In genomic region chr20:41149679-41150131, GRCh38 we compare ENCODE assay signal across 1 cellular context.
TF ChIP-seq lines count a peak whose summit lies in the region.

No MANE protein-coding gene starts in this region.

TF ChIP-seq in HepG2, 621 proteins besides CTCF, POLR2A, EP300 and RAD21 (continued from another document and continues in another):
- TF ChIP-seq MTERF4 (CRISPR knock-in tag; IDR thresholded peaks at IDR 0.05) (no peak), RCOR2 (CRISPR knock-in tag; IDR thresholded peaks at IDR 0.05) (no peak), SAP130 (CRISPR knock-in tag; IDR thresholded peaks at IDR 0.05; ENCODE audit: low read depth) (peak; percentile 45; the same call in 1 of the 2 replicates), SCMH1 (CRISPR knock-in tag; IDR thresholded peaks at IDR 0.05; ENCODE audit: borderline replicate concordance) (no peak), RELA (CRISPR knock-in tag; IDR thresholded peaks at IDR 0.05) (no peak), GFI1 (CRISPR knock-in tag; IDR thresholded peaks at IDR 0.05; ENCODE audit: borderline replicate concordance) (no peak), HES4 (CRISPR knock-in tag; IDR thresholded peaks at IDR 0.05; ENCODE audit: borderline replicate concordance) (no peak), TEAD2 (CRISPR knock-in tag; IDR thresholded peaks at IDR 0.05) (no peak), NFE2L2 (IDR thresholded peaks at IDR 0.05; ENCODE audit: low read length) (no peak), HNF4A (CRISPR knock-in tag; IDR thresholded peaks at IDR 0.05) (peak; percentile 80), ZNF274 (CRISPR knock-in tag; IDR thresholded peaks at IDR 0.05) (no peak), ZNF768 (CRISPR knock-in tag; IDR thresholded peaks at IDR 0.05) (no peak), ZNF256 (CRISPR knock-in tag; conservative IDR thresholded peaks at IDR 0.05) (no peak), PHF21A (CRISPR knock-in tag; IDR thresholded peaks at IDR 0.05) (no peak), ZFP37 (CRISPR knock-in tag; IDR thresholded peaks at IDR 0.05; ENCODE audit: borderline replicate concordance) (0 out of 2 replicates have a peak, but pooled peaks have one; percentile 58), SOX6 (IDR thresholded peaks at IDR 0.05) (no peak), SOX6 (CRISPR knock-in tag; IDR thresholded peaks at IDR 0.05) (no peak), ZNF788 (CRISPR knock-in tag; IDR thresholded peaks at IDR 0.05; ENCODE audit: borderline replicate concordance) (no peak), ZNF121 (CRISPR knock-in tag; IDR thresholded peaks at IDR 0.05) (no peak), TRIM22 (IDR thresholded peaks at IDR 0.05) (no peak), ZNF3 (CRISPR knock-in tag; IDR thresholded peaks at IDR 0.05) (no peak), EZH2 (conservative IDR thresholded peaks at IDR 0.05; ENCODE audit: low read depth, low read length) (no peak), SP4 (CRISPR knock-in tag; IDR thresholded peaks at IDR 0.05) (peak; percentile 36; the same call in 1 of the 2 replicates), ATM (IDR thresholded peaks at IDR 0.05; ENCODE audit: borderline replicate concordance) (no peak), TBX2 (CRISPR knock-in tag; IDR thresholded peaks at IDR 0.05; ENCODE audit: borderline replicate concordance) (0 out of 2 replicates have a peak, but pooled peaks have one; percentile 47), ZNF230 (CRISPR knock-in tag; IDR thresholded peaks at IDR 0.05) (0 out of 2 replicates have a peak, but pooled peaks have one; percentile 62), ELF3 (CRISPR knock-in tag; IDR thresholded peaks at IDR 0.05) (peak; percentile 77), RXRA (CRISPR knock-in tag; IDR thresholded peaks at IDR 0.05) (peak; percentile 62; the same call in 1 of the 2 replicates), TEAD3 (CRISPR knock-in tag; optimal IDR thresholded peaks at IDR 0.05; ENCODE audit: borderline replicate concordance) (peak; percentile 30), HNF4G (IDR thresholded peaks at IDR 0.05; ENCODE audit: borderline replicate concordance, low read depth, low read length) (peak; percentile 40; the same call in 1 of the 2 replicates), HNF4G (CRISPR knock-in tag; IDR thresholded peaks at IDR 0.05; ENCODE audit: borderline replicate concordance, low read depth) (no peak), FOXK1 (CRISPR knock-in tag; IDR thresholded peaks at IDR 0.05; ENCODE audit: borderline replicate concordance, low read depth) (0 out of 2 replicates have a peak, but pooled peaks have one; percentile 13), FOSL2 (CRISPR knock-in tag; IDR thresholded peaks at IDR 0.05) (peak; percentile 84), PRDM15 (CRISPR knock-in tag; IDR thresholded peaks at IDR 0.05) (no peak)
- TF ChIP-seq, protein P1, sequence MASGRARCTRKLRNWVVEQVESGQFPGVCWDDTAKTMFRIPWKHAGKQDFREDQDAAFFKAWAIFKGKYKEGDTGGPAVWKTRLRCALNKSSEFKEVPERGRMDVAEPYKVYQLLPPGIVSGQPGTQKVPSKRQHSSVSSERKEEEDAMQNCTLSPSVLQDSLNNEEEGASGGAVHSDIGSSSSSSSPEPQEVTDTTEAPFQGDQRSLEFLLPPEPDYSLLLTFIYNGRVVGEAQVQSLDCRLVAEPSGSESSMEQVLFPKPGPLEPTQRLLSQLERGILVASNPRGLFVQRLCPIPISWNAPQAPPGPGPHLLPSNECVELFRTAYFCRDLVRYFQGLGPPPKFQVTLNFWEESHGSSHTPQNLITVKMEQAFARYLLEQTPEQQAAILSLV (CRISPR knock-in tag; IDR thresholded peaks at IDR 0.05; ENCODE audit: borderline replicate concordance) = no peak
- TF ChIP-seq, protein P2, sequence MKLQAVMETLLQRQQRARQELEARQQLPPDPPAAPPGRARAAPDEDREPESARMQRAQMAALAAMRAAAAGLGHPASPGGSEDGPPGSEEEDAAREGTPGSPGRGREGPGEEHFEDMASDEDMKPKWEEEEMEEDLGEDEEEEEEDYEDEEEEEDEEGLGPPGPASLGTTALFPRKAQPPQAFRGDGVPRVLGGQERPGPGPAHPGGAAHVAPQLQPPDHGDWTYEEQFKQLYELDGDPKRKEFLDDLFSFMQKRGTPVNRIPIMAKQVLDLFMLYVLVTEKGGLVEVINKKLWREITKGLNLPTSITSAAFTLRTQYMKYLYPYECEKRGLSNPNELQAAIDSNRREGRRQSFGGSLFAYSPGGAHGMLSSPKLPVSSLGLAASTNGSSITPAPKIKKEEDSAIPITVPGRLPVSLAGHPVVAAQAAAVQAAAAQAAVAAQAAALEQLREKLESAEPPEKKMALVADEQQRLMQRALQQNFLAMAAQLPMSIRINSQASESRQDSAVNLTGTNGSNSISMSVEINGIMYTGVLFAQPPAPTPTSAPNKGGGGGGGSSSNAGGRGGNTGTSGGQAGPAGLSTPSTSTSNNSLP (IDR thresholded peaks at IDR 0.05; ENCODE audit: low read depth, low read length) = no peak
- TF ChIP-seq, protein P3, sequence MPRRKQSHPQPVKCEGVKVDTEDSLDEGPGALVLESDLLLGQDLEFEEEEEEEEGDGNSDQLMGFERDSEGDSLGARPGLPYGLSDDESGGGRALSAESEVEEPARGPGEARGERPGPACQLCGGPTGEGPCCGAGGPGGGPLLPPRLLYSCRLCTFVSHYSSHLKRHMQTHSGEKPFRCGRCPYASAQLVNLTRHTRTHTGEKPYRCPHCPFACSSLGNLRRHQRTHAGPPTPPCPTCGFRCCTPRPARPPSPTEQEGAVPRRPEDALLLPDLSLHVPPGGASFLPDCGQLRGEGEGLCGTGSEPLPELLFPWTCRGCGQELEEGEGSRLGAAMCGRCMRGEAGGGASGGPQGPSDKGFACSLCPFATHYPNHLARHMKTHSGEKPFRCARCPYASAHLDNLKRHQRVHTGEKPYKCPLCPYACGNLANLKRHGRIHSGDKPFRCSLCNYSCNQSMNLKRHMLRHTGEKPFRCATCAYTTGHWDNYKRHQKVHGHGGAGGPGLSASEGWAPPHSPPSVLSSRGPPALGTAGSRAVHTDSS (CRISPR knock-in tag; conservative IDR thresholded peaks at IDR 0.05) = 0 out of 2 replicates have a peak, but pooled peaks have one; percentile 47
- TF ChIP-seq, protein P4, sequence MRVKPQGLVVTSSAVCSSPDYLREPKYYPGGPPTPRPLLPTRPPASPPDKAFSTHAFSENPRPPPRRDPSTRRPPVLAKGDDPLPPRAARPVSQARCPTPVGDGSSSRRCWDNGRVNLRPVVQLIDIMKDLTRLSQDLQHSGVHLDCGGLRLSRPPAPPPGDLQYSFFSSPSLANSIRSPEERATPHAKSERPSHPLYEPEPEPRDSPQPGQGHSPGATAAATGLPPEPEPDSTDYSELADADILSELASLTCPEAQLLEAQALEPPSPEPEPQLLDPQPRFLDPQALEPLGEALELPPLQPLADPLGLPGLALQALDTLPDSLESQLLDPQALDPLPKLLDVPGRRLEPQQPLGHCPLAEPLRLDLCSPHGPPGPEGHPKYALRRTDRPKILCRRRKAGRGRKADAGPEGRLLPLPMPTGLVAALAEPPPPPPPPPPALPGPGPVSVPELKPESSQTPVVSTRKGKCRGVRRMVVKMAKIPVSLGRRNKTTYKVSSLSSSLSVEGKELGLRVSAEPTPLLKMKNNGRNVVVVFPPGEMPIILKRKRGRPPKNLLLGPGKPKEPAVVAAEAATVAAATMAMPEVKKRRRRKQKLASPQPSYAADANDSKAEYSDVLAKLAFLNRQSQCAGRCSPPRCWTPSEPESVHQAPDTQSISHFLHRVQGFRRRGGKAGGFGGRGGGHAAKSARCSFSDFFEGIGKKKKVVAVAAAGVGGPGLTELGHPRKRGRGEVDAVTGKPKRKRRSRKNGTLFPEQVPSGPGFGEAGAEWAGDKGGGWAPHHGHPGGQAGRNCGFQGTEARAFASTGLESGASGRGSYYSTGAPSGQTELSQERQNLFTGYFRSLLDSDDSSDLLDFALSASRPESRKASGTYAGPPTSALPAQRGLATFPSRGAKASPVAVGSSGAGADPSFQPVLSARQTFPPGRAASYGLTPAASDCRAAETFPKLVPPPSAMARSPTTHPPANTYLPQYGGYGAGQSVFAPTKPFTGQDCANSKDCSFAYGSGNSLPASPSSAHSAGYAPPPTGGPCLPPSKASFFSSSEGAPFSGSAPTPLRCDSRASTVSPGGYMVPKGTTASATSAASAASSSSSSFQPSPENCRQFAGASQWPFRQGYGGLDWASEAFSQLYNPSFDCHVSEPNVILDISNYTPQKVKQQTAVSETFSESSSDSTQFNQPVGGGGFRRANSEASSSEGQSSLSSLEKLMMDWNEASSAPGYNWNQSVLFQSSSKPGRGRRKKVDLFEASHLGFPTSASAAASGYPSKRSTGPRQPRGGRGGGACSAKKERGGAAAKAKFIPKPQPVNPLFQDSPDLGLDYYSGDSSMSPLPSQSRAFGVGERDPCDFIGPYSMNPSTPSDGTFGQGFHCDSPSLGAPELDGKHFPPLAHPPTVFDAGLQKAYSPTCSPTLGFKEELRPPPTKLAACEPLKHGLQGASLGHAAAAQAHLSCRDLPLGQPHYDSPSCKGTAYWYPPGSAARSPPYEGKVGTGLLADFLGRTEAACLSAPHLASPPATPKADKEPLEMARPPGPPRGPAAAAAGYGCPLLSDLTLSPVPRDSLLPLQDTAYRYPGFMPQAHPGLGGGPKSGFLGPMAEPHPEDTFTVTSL (CRISPR knock-in tag; IDR thresholded peaks at IDR 0.05; ENCODE audit: borderline replicate concordance) = 0 out of 2 replicates have a peak, but pooled peaks have one; percentile 28
- TF ChIP-seq, protein P5, sequence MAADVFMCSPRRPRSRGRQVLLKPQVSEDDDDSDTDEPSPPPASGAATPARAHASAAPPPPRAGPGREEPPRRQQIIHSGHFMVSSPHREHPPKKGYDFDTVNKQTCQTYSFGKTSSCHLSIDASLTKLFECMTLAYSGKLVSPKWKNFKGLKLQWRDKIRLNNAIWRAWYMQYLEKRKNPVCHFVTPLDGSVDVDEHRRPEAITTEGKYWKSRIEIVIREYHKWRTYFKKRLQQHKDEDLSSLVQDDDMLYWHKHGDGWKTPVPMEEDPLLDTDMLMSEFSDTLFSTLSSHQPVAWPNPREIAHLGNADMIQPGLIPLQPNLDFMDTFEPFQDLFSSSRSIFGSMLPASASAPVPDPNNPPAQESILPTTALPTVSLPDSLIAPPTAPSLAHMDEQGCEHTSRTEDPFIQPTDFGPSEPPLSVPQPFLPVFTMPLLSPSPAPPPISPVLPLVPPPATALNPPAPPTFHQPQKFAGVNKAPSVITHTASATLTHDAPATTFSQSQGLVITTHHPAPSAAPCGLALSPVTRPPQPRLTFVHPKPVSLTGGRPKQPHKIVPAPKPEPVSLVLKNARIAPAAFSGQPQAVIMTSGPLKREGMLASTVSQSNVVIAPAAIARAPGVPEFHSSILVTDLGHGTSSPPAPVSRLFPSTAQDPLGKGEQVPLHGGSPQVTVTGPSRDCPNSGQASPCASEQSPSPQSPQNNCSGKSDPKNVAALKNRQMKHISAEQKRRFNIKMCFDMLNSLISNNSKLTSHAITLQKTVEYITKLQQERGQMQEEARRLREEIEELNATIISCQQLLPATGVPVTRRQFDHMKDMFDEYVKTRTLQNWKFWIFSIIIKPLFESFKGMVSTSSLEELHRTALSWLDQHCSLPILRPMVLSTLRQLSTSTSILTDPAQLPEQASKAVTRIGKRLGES (CRISPR knock-in tag; IDR thresholded peaks at IDR 0.05; ENCODE audit: borderline replicate concordance) = no peak
